9 cellular contexts compared by ENCODE assay signal in genomic region chr6:112286010-112286409, GRCh38. TPM values are rescaled to one million over a fixed set of nuclear protein-coding genes. Genes with fewer than 3 reads are reported as not detected.
DNase-seq lines count a peak whose midpoint lies in the region; ATAC-seq and TF ChIP-seq lines count a peak whose summit lies in the region.
"Had no signal": no experiment of that assay in that cellular context is flagged by ENCODE, and none has a peak within 500 bp of the region (broad histone marks: within the 10 kb centered on the region; RNA-seq: fewer than 3 reads in every experiment).

No MANE protein-coding gene starts in this region.

- H3K9me3 Mint-ChIP-seq in T-helper 2 cell treated with Interferon-gamma antibody and Interleukin-4, amounts not matched to agents 5 μg/mL and 100 μg/mL, for 36 hours = no peaks in the 10 kb centered on the region

- ATAC-seq in GM18508 (IDR thresholded peaks at IDR 0.05; ENCODE audit: insufficient read depth, unreplicated experiment) (peak; percentile 95), HG02763 (IDR thresholded peaks at IDR 0.05; ENCODE audit: unreplicated experiment) (peak; percentile 77), upper lobe of right lung (no peak)

- peaks cover 9% of the 10 kb centered on the region for H3K4me1 ChIP-seq in upper lobe of right lung

- no peak overlapping the region for H3K4me3 ChIP-seq in upper lobe of right lung
- H3K4me3 ChIP-seq: SJCRH30 had no signal

- H3K27ac ChIP-seq in upper lobe of right lung = no peak overlapping the region

- H3K36me3 ChIP-seq in upper lobe of right lung = no peaks in the 10 kb centered on the region
- H3K36me3 ChIP-seq: SJCRH30 had no signal

- DNase-seq in T-helper 2 cell treated with Interferon-gamma antibody and Interleukin-4, amounts not matched to agents 5 μg/mL and 100 μg/mL, for 36 hours (ENCODE audit: low spot score) = peak; percentile 77
- DNase-seq in myocyte (ENCODE audit: low read depth) (peak; percentile 62), amygdala (lab: John Stamatoyannopoulos, UW) (no peak), NCI-H1436 (lab: John Stamatoyannopoulos, UW) (no peak), mesenteric fat pad (ENCODE audit: low spot score) (no peak), upper lobe of right lung (no peak)

- no peak for TF ChIP-seq CTCF in upper lobe of right lung (IDR thresholded peaks at IDR 0.05)

- peaks cover 72% of the 10 kb centered on the region for H3K27me3 Mint-ChIP-seq in T-helper 2 cell treated with Interferon-gamma antibody and Interleukin-4, amounts not matched to agents 5 μg/mL and 100 μg/mL, for 36 hours (ENCODE audit: low read depth)

- no peak overlapping the region for H3K27ac Mint-ChIP-seq in T-helper 2 cell treated with Interferon-gamma antibody and Interleukin-4, amounts not matched to agents 5 μg/mL and 100 μg/mL, for 36 hours

- H3K4me3 Mint-ChIP-seq in T-helper 2 cell treated with Interferon-gamma antibody and Interleukin-4, amounts not matched to agents 5 μg/mL and 100 μg/mL, for 36 hours = no peak overlapping the region

- H3K27me3 ChIP-seq in upper lobe of right lung = no peaks in the 10 kb centered on the region
- H3K27me3 ChIP-seq: SJCRH30 had no signal

- intact Hi-C loops in upper lobe of right lung (cut with DNase I) = no loop called here

- H3K9me3 ChIP-seq in upper lobe of right lung = no peaks in the 10 kb centered on the region
- H3K9me3 ChIP-seq: SJCRH30 had no signal

- H3K36me3 Mint-ChIP-seq in T-helper 2 cell treated with Interferon-gamma antibody and Interleukin-4, amounts not matched to agents 5 μg/mL and 100 μg/mL, for 36 hours (ENCODE audit: low read depth) = no peaks in the 10 kb centered on the region

- peaks cover 12% of the 10 kb centered on the region for H3K4me1 Mint-ChIP-seq in T-helper 2 cell treated with Interferon-gamma antibody and Interleukin-4, amounts not matched to agents 5 μg/mL and 100 μg/mL, for 36 hours (ENCODE audit: low read depth)

RNA-seq across cellular contexts. Expression of gene LAMA4, which starts 31.6 kb away (rescaled TPM):
- 65.7 and 66.2 TPM in 2 replicates for total RNA-seq in myocyte
- polyA plus RNA-seq in myocyte (2012) = 2.5 TPM
- 418 TPM for total RNA-seq in mesenteric fat pad
- total RNA-seq in upper lobe of right lung = 134 TPM

Comparison
In these comparisons a context has a peak if more than half of its experiments do, and no peak if none do; other contexts are left out.
1. DNase-seq: peak in T-helper 2 cell treated with Interferon-gamma antibody and Interleukin-4, amounts not matched to agents 5 μg/mL and 100 μg/mL, for 36 hours (single experiment) and myocyte (single experiment); none in amygdala (0 of 56), NCI-H1436 (single experiment), mesenteric fat pad (single experiment) and upper lobe of right lung (single experiment).